ENCODE assay signal across 1 cellular context in the genomic region with DNA sequence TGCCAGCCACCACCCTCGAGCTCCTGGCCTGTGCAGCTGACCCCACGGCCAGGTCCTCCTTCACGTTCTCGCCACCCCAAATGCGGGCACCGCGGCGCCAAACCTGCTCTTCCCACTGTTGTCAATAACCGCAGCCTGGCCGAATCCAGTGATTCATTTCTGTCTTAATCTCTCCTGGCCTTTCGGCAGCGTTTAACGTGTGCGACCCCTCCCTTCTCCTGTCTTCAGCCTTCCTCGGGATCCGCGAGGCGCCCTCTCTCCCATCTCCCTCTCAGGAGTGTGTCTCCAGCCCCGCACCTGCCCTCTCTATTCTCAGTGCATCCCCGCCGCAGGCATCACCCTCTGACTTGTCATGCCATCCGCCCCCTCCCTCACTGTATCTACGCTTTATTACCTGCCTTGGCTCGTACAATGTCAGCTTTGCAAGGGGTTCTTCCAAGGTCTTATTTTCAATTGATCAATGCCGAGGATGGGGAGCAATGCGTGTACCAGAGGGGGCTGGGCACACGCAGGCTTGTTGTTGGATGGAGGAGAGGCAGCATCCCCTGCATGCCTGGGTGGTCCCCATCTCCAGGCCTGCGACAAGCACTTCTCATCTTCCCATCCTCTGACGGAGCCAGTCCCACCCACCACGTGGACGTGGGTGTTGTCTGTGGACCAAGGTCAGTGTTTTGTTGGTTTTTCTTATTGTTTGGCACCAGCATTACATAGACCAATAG.
TF ChIP-seq lines count a peak whose summit lies in the region.

No MANE protein-coding gene starts in this region.

TF ChIP-seq in GM23338, 12 proteins besides CTCF, POLR2A, EP300 and RAD21 (continued from another document):
- TF ChIP-seq, protein P1, sequence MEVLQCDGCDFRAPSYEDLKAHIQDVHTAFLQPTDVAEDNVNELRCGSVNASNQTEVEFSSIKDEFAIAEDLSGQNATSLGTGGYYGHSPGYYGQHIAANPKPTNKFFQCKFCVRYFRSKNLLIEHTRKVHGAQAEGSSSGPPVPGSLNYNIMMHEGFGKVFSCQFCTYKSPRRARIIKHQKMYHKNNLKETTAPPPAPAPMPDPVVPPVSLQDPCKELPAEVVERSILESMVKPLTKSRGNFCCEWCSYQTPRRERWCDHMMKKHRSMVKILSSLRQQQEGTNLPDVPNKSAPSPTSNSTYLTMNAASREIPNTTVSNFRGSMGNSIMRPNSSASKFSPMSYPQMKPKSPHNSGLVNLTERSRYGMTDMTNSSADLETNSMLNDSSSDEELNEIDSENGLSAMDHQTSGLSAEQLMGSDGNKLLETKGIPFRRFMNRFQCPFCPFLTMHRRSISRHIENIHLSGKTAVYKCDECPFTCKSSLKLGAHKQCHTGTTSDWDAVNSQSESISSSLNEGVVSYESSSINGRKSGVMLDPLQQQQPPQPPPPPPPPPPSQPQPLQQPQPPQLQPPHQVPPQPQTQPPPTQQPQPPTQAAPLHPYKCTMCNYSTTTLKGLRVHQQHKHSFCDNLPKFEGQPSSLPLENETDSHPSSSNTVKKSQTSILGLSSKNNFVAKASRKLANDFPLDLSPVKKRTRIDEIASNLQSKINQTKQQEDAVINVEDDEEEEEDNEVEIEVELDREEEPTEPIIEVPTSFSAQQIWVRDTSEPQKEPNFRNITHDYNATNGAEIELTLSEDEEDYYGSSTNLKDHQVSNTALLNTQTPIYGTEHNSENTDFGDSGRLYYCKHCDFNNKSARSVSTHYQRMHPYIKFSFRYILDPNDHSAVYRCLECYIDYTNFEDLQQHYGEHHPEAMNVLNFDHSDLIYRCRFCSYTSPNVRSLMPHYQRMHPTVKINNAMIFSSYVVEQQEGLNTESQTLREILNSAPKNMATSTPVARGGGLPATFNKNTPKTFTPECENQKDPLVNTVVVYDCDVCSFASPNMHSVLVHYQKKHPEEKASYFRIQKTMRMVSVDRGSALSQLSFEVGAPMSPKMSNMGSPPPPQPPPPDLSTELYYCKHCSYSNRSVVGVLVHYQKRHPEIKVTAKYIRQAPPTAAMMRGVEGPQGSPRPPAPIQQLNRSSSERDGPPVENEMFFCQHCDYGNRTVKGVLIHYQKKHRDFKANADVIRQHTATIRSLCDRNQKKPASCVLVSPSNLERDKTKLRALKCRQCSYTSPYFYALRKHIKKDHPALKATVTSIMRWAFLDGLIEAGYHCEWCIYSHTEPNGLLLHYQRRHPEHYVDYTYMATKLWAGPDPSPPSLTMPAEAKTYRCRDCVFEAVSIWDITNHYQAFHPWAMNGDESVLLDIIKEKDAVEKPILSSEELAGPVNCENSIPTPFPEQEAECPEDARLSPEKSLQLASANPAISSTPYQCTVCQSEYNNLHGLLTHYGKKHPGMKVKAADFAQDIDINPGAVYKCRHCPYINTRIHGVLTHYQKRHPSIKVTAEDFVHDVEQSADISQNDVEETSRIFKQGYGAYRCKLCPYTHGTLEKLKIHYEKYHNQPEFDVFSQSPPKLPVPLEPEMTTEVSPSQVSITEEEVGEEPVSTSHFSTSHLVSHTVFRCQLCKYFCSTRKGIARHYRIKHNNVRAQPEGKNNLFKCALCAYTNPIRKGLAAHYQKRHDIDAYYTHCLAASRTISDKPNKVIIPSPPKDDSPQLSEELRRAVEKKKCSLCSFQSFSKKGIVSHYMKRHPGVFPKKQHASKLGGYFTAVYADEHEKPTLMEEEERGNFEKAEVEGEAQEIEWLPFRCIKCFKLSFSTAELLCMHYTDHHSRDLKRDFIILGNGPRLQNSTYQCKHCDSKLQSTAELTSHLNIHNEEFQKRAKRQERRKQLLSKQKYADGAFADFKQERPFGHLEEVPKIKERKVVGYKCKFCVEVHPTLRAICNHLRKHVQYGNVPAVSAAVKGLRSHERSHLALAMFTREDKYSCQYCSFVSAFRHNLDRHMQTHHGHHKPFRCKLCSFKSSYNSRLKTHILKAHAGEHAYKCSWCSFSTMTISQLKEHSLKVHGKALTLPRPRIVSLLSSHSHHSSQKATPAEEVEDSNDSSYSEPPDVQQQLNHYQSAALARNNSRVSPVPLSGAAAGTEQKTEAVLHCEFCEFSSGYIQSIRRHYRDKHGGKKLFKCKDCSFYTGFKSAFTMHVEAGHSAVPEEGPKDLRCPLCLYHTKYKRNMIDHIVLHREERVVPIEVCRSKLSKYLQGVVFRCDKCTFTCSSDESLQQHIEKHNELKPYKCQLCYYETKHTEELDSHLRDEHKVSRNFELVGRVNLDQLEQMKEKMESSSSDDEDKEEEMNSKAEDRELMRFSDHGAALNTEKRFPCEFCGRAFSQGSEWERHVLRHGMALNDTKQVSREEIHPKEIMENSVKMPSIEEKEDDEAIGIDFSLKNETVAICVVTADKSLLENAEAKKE (CRISPR knock-in tag; IDR thresholded peaks at IDR 0.05): no peak
- TF ChIP-seq JUNB (IDR thresholded peaks at IDR 0.05; ENCODE audit: unreplicated experiment) (no peak), NANOG (IDR thresholded peaks at IDR 0.05; ENCODE audit: borderline replicate concordance) (no peak), STAT1 (IDR thresholded peaks at IDR 0.05; ENCODE audit: unreplicated experiment) (no peak), CREB1 (CRISPR knock-in tag; IDR thresholded peaks at IDR 0.05; ENCODE audit: low read depth) (no peak), EZH2phosphoT487 (IDR thresholded peaks at IDR 0.05; ENCODE audit: unreplicated experiment) (no peak), EZH2 (IDR thresholded peaks at IDR 0.05; ENCODE audit: low read depth, unreplicated experiment) (no peak), ZNF331 (CRISPR knock-in tag; IDR thresholded peaks at IDR 0.05; ENCODE audit: low read depth) (no peak), POLR2AphosphoS5 (IDR thresholded peaks at IDR 0.05; ENCODE audit: low read depth) (no peak)
- TF ChIP-seq, protein P2, sequence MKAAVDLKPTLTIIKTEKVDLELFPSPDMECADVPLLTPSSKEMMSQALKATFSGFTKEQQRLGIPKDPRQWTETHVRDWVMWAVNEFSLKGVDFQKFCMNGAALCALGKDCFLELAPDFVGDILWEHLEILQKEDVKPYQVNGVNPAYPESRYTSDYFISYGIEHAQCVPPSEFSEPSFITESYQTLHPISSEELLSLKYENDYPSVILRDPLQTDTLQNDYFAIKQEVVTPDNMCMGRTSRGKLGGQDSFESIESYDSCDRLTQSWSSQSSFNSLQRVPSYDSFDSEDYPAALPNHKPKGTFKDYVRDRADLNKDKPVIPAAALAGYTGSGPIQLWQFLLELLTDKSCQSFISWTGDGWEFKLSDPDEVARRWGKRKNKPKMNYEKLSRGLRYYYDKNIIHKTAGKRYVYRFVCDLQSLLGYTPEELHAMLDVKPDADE (IDR thresholded peaks at IDR 0.05): no peak
- TF ChIP-seq, protein P3, sequence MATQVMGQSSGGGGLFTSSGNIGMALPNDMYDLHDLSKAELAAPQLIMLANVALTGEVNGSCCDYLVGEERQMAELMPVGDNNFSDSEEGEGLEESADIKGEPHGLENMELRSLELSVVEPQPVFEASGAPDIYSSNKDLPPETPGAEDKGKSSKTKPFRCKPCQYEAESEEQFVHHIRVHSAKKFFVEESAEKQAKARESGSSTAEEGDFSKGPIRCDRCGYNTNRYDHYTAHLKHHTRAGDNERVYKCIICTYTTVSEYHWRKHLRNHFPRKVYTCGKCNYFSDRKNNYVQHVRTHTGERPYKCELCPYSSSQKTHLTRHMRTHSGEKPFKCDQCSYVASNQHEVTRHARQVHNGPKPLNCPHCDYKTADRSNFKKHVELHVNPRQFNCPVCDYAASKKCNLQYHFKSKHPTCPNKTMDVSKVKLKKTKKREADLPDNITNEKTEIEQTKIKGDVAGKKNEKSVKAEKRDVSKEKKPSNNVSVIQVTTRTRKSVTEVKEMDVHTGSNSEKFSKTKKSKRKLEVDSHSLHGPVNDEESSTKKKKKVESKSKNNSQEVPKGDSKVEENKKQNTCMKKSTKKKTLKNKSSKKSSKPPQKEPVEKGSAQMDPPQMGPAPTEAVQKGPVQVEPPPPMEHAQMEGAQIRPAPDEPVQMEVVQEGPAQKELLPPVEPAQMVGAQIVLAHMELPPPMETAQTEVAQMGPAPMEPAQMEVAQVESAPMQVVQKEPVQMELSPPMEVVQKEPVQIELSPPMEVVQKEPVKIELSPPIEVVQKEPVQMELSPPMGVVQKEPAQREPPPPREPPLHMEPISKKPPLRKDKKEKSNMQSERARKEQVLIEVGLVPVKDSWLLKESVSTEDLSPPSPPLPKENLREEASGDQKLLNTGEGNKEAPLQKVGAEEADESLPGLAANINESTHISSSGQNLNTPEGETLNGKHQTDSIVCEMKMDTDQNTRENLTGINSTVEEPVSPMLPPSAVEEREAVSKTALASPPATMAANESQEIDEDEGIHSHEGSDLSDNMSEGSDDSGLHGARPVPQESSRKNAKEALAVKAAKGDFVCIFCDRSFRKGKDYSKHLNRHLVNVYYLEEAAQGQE (IDR thresholded peaks at IDR 0.05; ENCODE audit: unreplicated experiment): no peak
